Comparison of ENCODE assay signal across 19 cellular contexts in the genomic region with DNA sequence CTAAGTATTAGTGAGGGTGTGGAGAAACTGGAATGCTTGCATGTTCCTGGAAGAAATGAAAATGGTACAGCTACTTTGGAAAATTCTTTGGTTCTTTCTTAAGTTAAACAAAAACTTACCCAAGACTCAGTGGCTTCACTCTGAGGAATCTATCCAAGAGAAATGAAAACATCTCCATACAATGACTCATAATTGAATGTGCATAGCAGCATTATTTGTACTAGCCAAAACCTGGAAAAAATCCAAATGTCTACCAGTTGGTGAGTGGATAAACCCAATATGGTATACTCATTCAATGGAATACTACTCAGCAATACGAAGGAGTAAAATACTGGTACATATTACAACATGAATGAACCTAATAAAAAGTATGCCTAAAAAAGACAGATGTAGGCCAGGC. TPM values are rescaled to one million over a fixed set of nuclear protein-coding genes. Genes with fewer than 3 reads are reported as not detected.
A peak's percentile ranks its signal among the peaks of the same experiment; 100 is the strongest.
DNase-seq lines count a peak whose midpoint lies in the region; ATAC-seq and TF ChIP-seq lines count a peak whose summit lies in the region.
"Had no signal": no experiment of that assay in that cellular context is flagged by ENCODE, and none has a peak within 500 bp of the region (broad histone marks: within the 10 kb centered on the region; RNA-seq: fewer than 3 reads in every experiment).

No MANE protein-coding gene starts in this region.

- no peak overlapping the region for H3K4me3 ChIP-seq in AG09309 (ENCODE audit: control insufficient read depth, low read depth, low read length)
- H3K4me3 ChIP-seq in mammary epithelial cell (replicated peaks in 1 of 3; ENCODE audit: insufficient read depth in 1 of 3, low read depth in 2 of 3, low read length in 3 of 3): no peak overlapping the region
- H3K4me3 ChIP-seq: coronary artery, skin epidermis had no signal

- dilution Hi-C loops in mammary epithelial cell (cut with HindIII; ENCODE audit: low sequenced_read_pairs): no loop called here

- DNase-seq in AG09309 (ENCODE audit: low read depth) (peak; percentile 52), HS-5 (ENCODE audit: low read depth) (peak; percentile 66), mammary epithelial cell (peak; percentile 89), glomerular visceral epithelial cell (ENCODE audit: extremely low spot score) (peak; percentile 6), hippocampal formation (lab: John Stamatoyannopoulos, UW) (no peak), GM13977 (ENCODE audit: low spot score) (no peak), T-cell (no peak)
- DNase-seq: foreskin melanocyte, KBM-7, NCI-H146, NCI-H510A treated with DMSO at 0.1 percent for 48 hours, T-helper 1 cell had no signal

- H3K27ac Mint-ChIP-seq in T-cell: no peak overlapping the region
- H3K27ac Mint-ChIP-seq: activated naive CD8-positive, alpha-beta T cell; stimulated activated naive CD8-positive, alpha-beta T cell treated with anti-CD3 and anti-CD28 coated beads, Interleukin-15, Interleukin-2, amounts not matched to agents 100 ng/mL and 50 ng/mL, for 24 hours had no signal

- H3K36me3 ChIP-seq in mammary epithelial cell (ENCODE audit: insufficient read depth, low read length): no peaks in the 10 kb centered on the region

- H3K4me2 ChIP-seq in mammary epithelial cell (ENCODE audit: insufficient read depth, low read depth, low read length): no peak overlapping the region

- H3K79me2 ChIP-seq in mammary epithelial cell (ENCODE audit: insufficient read depth, low read length): no peaks in the 10 kb centered on the region

- 22% methylated on average over 1 of the region's 1 CpG for WGBS in mammary epithelial cell (ENCODE audit: low coverage, missing lambda C conversion rate)

- intact Hi-C loops in mammary epithelial cell (cut with micrococcal nuclease): loop anchor here (10.0 kb wide), 4 partner anchors 206 to 636 kb away; partner anchors contain the start of gene PRMT8

- H3K4me1 ChIP-seq in mammary epithelial cell (ENCODE audit: insufficient read depth, low read length): peaks cover 5% of the 10 kb centered on the region

- H3K9ac ChIP-seq in mammary epithelial cell (ENCODE audit: insufficient read depth, low read length): no peak overlapping the region

- H4K20me1 ChIP-seq in mammary epithelial cell (ENCODE audit: insufficient read depth, low read length): no peaks in the 10 kb centered on the region

- TF ChIP-seq CTCF in AG09309 (IDR thresholded peaks at IDR 0.05; ENCODE audit: control insufficient read depth, insufficient read depth, low read depth, low read length, missing control alignments) (no peak), mammary epithelial cell (conservative IDR thresholded peaks at IDR 0.05 in 1 of 2, IDR thresholded peaks at IDR 0.05 in 1 of 2; ENCODE audit: extremely low read depth in 1 of 2, insufficient read depth in 1 of 2, low read depth in 1 of 2, low read length in 2 of 2) (no peak), GM13977 (IDR thresholded peaks at IDR 0.05; ENCODE audit: extremely low read depth, insufficient read depth, missing control alignments) (no peak)

- peaks cover 2% of the 10 kb centered on the region for H3K9me3 ChIP-seq in mammary epithelial cell (replicated peaks; ENCODE audit: insufficient read depth, low read length)

- CTCF ChIA-PET in mammary epithelial cell (lab: Charles Lee; ENCODE audit: low non-redundant PET) (interaction anchor here (0.6 kb wide), 1 partner anchor 206 kb away, joined by 3 read pairs; no protein-coding TSS in a partner anchor), T-cell (lab: Charles Lee) (no interaction called here)

- in situ Hi-C loops in mammary epithelial cell (cut with MboI; ENCODE audit: low sequenced_read_pairs in 2 of 2): loop anchor here in 1 of 2 donors (10.0 kb wide), 1 partner anchor 476 kb away; no protein-coding TSS in a partner anchor
- in situ Hi-C loops in GM13977 (cut with MboI; ENCODE audit: low pct_unique_long_range_greater_than_20kb, low sequenced_read_pairs, unreplicated experiment): no loop called here

- H3K4me1 Mint-ChIP-seq in T-cell: peaks cover 8 to 10% (median 9%) of the 10 kb centered on the region in 3 donors

- H3K9me3 Mint-ChIP-seq in T-cell: no peaks in the 10 kb centered on the region
- H3K9me3 Mint-ChIP-seq: stimulated activated naive CD8-positive, alpha-beta T cell treated with anti-CD3 and anti-CD28 coated beads, Interleukin-15, Interleukin-2, amounts not matched to agents 100 ng/mL and 50 ng/mL, for 24 hours had no signal

- POLR2A ChIA-PET in T-cell (lab: Charles Lee): no interaction called here

- no peak overlapping the region for H3K27ac ChIP-seq in mammary epithelial cell (ENCODE audit: insufficient read depth, low read depth, low read length)
- H3K27ac ChIP-seq: coronary artery, skin epidermis had no signal

- H2AFZ ChIP-seq in mammary epithelial cell (ENCODE audit: low read depth, low read length): no peak overlapping the region

- no peaks in the 10 kb centered on the region for H3K27me3 Mint-ChIP-seq in T-cell
- H3K27me3 Mint-ChIP-seq: activated naive CD8-positive, alpha-beta T cell; stimulated activated naive CD8-positive, alpha-beta T cell treated with anti-CD3 and anti-CD28 coated beads, Interleukin-15, Interleukin-2, amounts not matched to agents 100 ng/mL and 50 ng/mL, for 24 hours had no signal

- no peak overlapping the region for H3K4me3 Mint-ChIP-seq in T-cell
- H3K4me3 Mint-ChIP-seq: activated naive CD8-positive, alpha-beta T cell; stimulated activated naive CD8-positive, alpha-beta T cell treated with anti-CD3 and anti-CD28 coated beads, Interleukin-15, Interleukin-2, amounts not matched to agents 100 ng/mL and 50 ng/mL, for 24 hours had no signal

- H3K27me3 ChIP-seq in mammary epithelial cell (ENCODE audit: insufficient read depth, low read length): no peaks in the 10 kb centered on the region

- ATAC-seq in GM18907 (IDR thresholded peaks at IDR 0.05; ENCODE audit: unreplicated experiment) (no peak), T-cell (replicated peaks in 1 of 4) (no peak)
- ATAC-seq: activated CD4-positive, CD25-positive, alpha-beta regulatory T cell treated with anti-CD3 and anti-CD28 coated beads, Interleukin-2, amount 50 U/mL, for 24 hours; HCT116 had no signal

- peaks cover 3% of the 10 kb centered on the region for H3K36me3 Mint-ChIP-seq in T-cell

- BruUV-seq in mammary epithelial cell (replicated peaks; lab: Mats Ljungman, UMichigan): no TSS peak

RNA-seq across cellular contexts. Expression of gene CRACR2A, which starts 18.0 kb away (rescaled TPM):
- under 1 TPM in 1 of 2 donors, not detected in 1; 0.17 TPM for total RNA-seq in mammary epithelial cell
- 0.10 TPM for polyA plus RNA-seq in mammary epithelial cell
- not detected for polyA minus RNA-seq in mammary epithelial cell
- total RNA-seq in T-cell: 10 to 100 TPM; 38.3 to 47.0 (median 40.6) TPM

Comparison
In these comparisons a context has a peak if more than half of its experiments do, and no peak if none do; other contexts are left out.
1. DNase-seq: peak in AG09309 (single experiment), HS-5 (single experiment), mammary epithelial cell (single experiment) and glomerular visceral epithelial cell (single experiment); none in hippocampal formation (0 of 2), GM13977 (single experiment) and T-cell (0 of 34).
2. RNA of gene CRACR2A, which starts 18.0 kb away (total RNA-seq): 38.3 to 47.0 TPM in T-cell; 0.17 TPM in mammary epithelial cell; every median in the first group is over 10 times any median in the second.